Comparison of ENCODE assay signal across 25 cellular contexts in the genomic region with DNA sequence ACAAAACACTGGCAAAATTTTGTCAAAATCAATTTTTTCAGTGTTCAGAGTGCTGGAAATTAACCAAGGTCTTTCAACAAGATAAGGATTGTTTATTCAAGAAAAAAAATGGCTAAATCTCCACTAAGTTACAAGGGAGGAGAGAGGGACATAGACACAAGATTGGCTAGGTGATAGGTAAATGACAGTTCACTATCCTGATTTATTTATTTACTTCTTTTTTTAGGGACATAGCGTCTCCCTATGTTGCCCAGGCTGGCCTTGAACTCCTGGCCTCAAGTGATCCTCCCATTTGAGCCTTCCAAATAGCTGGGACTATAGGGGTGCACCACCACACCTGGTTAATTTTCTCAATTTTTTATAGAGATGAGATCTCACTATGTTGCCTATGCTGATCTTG. TPM values are rescaled to one million over a fixed set of nuclear protein-coding genes. Genes with fewer than 3 reads are reported as not detected.
A peak's percentile ranks its signal among the peaks of the same experiment; 100 is the strongest.
DNase-seq lines count a peak whose midpoint lies in the region; ATAC-seq, FAIRE-seq and TF ChIP-seq lines count a peak whose summit lies in the region.
"Had no signal": no experiment of that assay in that cellular context is flagged by ENCODE, and none has a peak within 500 bp of the region (broad histone marks: within the 10 kb centered on the region; RNA-seq: fewer than 3 reads in every experiment).

No MANE protein-coding gene starts in this region.

- H3K4me1 ChIP-seq in HepG2 (ENCODE audit: insufficient read depth, low read length) (peaks cover 52% of the 10 kb centered on the region), right lobe of liver (peaks cover 0 to 31% (median under 1%) of the 10 kb centered on the region in 4 donors)

- TF ChIP-seq EP300 in HepG2 (IDR thresholded peaks at IDR 0.05; ENCODE audit: low read depth in 2 of 2, low read length in 2 of 2) (no peak), HepG2 (CRISPR knock-in tag; IDR thresholded peaks at IDR 0.05; ENCODE audit: borderline replicate concordance) (no peak)

- peaks cover 25% of the 10 kb centered on the region for H3K4me1 Mint-ChIP-seq in CD4-positive, alpha-beta T cell (ENCODE audit: low read depth)

- H2AFZ ChIP-seq in HepG2 (ENCODE audit: low read length), result no peak overlapping the region

- H4K20me1 ChIP-seq in HepG2 (ENCODE audit: insufficient read depth, low read length), result peaks cover 6% of the 10 kb centered on the region

- TF ChIP-seq RAD21 in HepG2 (CRISPR knock-in tag; IDR thresholded peaks at IDR 0.05), result no peak

- no peak overlapping the region for H3K27ac Mint-ChIP-seq in CD4-positive, alpha-beta T cell
- H3K27ac Mint-ChIP-seq: B cell; CD4-positive, alpha-beta memory T cell; CD8-positive, alpha-beta memory T cell had no signal

- no peak for DNase-seq in CD4-positive, alpha-beta T cell
- no peak for DNase-seq in HepG2 (ENCODE audit: low spot score)
- DNase-seq in right lobe of liver, result no peak
- no peak for DNase-seq in activated CD8-positive, alpha-beta memory T cell treated with anti-CD3 and anti-CD28 coated beads for 24 hours
- DNase-seq in middle frontal gyrus (ENCODE audit: extremely low spot score, low spot score), result no peak
- DNase-seq: AML-193; CD4-positive, alpha-beta memory T cell; CD8-positive, alpha-beta memory T cell; COR-L47; DMS 273 treated with DMSO at 0.1 percent for 48 hours; DMS153; DMS53; DMS79; DND-41; EL; GDM1 had no signal

- no peaks in the 10 kb centered on the region for H3K27me3 ChIP-seq in CD4-positive, alpha-beta T cell (ENCODE audit: control insufficient read depth, insufficient read depth, low read length)
- H3K27me3 ChIP-seq in HepG2 (ENCODE audit: control insufficient read depth in 1 of 2, insufficient read depth in 2 of 2, low read length in 2 of 2), result peaks cover 0 to 3% of the 10 kb centered on the region in 2 experiments; a peak in 1 of 5 replicates
- H3K27me3 ChIP-seq in right lobe of liver, result no peaks in the 10 kb centered on the region
- H3K27me3 ChIP-seq: BLaER1 treated with 17β-estradiol and CSF1 and Interleukin-3, amounts not matched to agents 10 nM and 100 nM had no signal

- peaks cover 16% of the 10 kb centered on the region for H3K27me3 Mint-ChIP-seq in CD4-positive, alpha-beta T cell

- TF ChIP-seq POLR2A in HepG2 (IDR thresholded peaks at IDR 0.05; ENCODE audit: insufficient read depth in 1 of 2, low read depth in 2 of 2, low read length in 2 of 2), result no peak
- no peak for TF ChIP-seq POLR2A in right lobe of liver (IDR thresholded peaks at IDR 0.05)

- no peak overlapping the region for H3K4me3 ChIP-seq in HepG2 (replicated peaks in 1 of 3; ENCODE audit: insufficient read depth in 1 of 3, low read depth in 2 of 3, low read length in 3 of 3)
- H3K4me3 ChIP-seq in right lobe of liver, result no peak overlapping the region
- H3K4me3 ChIP-seq: A549; BLaER1 treated with 17β-estradiol and CSF1 and Interleukin-3, amounts not matched to agents 10 nM and 100 nM; GM12878 had no signal

- 16% methylated on average over 1 of the region's 1 CpG for WGBS in HepG2 (ENCODE audit: low lambda C conversion rate)
- 50% methylated on average over 1 of the region's 1 CpG for WGBS in right lobe of liver (ENCODE audit: insufficient coverage, low coverage, low lambda C conversion rate, missing lambda C conversion rate)

- peak overlapping the region; percentile 36 for H3K4me3 Mint-ChIP-seq in CD4-positive, alpha-beta T cell
- H3K4me3 Mint-ChIP-seq: B cell; CD4-positive, alpha-beta memory T cell had no signal

- no peak overlapping the region for H3K27ac ChIP-seq in CD4-positive, alpha-beta T cell (ENCODE audit: low read depth, low read length)
- H3K27ac ChIP-seq in HepG2 (ENCODE audit: extremely low read length, insufficient read depth, low read length), result no peak overlapping the region
- peak overlapping the region in 2 of 3 donors; percentile 55 to 56 for H3K27ac ChIP-seq in right lobe of liver
- H3K27ac ChIP-seq: 22Rv1; A549; BLaER1 treated with 17β-estradiol and CSF1 and Interleukin-3, amounts not matched to agents 10 nM and 100 nM; C4-2B had no signal

- H3K36me3 ChIP-seq in HepG2 (replicated peaks in 1 of 2; ENCODE audit: control insufficient read depth in 1 of 2, insufficient read depth in 2 of 2, low read length in 2 of 2), result no peaks in the 10 kb centered on the region
- no peaks in the 10 kb centered on the region for H3K36me3 ChIP-seq in right lobe of liver
- H3K36me3 ChIP-seq: BLaER1 treated with 17β-estradiol and CSF1 and Interleukin-3, amounts not matched to agents 10 nM and 100 nM had no signal

- in situ Hi-C loops in HepG2 (cut with HindIII; ENCODE audit: extremely low pct_ligation_motif_present, low pct_unique_long_range_greater_than_20kb), result no loop called here

- TF ChIP-seq CTCF in CD4-positive, alpha-beta T cell (IDR thresholded peaks at IDR 0.05), result no peak
- TF ChIP-seq CTCF in HepG2 (CRISPR knock-in tag; IDR thresholded peaks at IDR 0.05) (no peak), right lobe of liver (IDR thresholded peaks at IDR 0.05) (no peak)

- no peak overlapping the region for H3K9ac ChIP-seq in HepG2 (ENCODE audit: insufficient read depth, low read depth, low read length)
- H3K9ac ChIP-seq: BLaER1 treated with 17β-estradiol and CSF1 and Interleukin-3, amounts not matched to agents 10 nM and 100 nM had no signal

- intact Hi-C loops in CD4-positive, alpha-beta T cell (cut with DNase I, micrococcal nuclease), result loop anchor here (2.0 to 5.0 kb wide), 5 partner anchors 40 to 287 kb away; partner anchors contain the start of genes IWS1 (in 2 of the 2) and GPR17 (in 1 of the 2)
- intact Hi-C loops in HepG2 (cut with micrococcal nuclease; ENCODE audit: unreplicated experiment) (no loop called here), right lobe of liver (cut with DNase I) (no loop called here)

- peaks cover 24% of the 10 kb centered on the region for H3K79me2 ChIP-seq in HepG2 (ENCODE audit: insufficient read depth, low read length)

- ATAC-seq in CD4-positive, alpha-beta T cell (ENCODE audit: poor library complexity), result no peak
- no peak for ATAC-seq in HepG2
- peak in 3 of 4 donors; percentile 18 to 44 (median 36) for ATAC-seq in right lobe of liver
- no peak for ATAC-seq in GM19395 (IDR thresholded peaks at IDR 0.05; ENCODE audit: unreplicated experiment)
- ATAC-seq: A549, GM12878 had no signal

- no peak for FAIRE-seq in HepG2 (lab: Jason Lieb, UNC)
- FAIRE-seq: A549, GM12878, GM12892, GM18507 had no signal

- BruUV-seq in HepG2 (replicated peaks; lab: Mats Ljungman, UMichigan), result no TSS peak

- H3K36me3 Mint-ChIP-seq in CD4-positive, alpha-beta T cell (ENCODE audit: low read depth), result peaks cover 17% of the 10 kb centered on the region

- H3K4me2 ChIP-seq in HepG2 (ENCODE audit: low read depth, low read length), result no peak overlapping the region
- H3K4me2 ChIP-seq: A549; BLaER1 treated with 17β-estradiol and CSF1 and Interleukin-3, amounts not matched to agents 10 nM and 100 nM had no signal

- CTCF ChIA-PET in CD4-positive, alpha-beta T cell (lab: Charles Lee), result no interaction called here
- CTCF ChIA-PET in HepG2 (lab: Yijun Ruan, JAX; ENCODE audit: low intra/inter-chr PET ratio, low total read pairs), result no interaction called here

- POLR2A ChIA-PET in CD4-positive, alpha-beta T cell (lab: Charles Lee), result interaction anchor here (0.6 kb wide), 1 partner anchor 9 kb away, joined by 3 read pairs; no protein-coding TSS in a partner anchor
- POLR2A ChIA-PET in HepG2 (lab: Yijun Ruan, JAX), result no interaction called here

- H3K9me3 Mint-ChIP-seq in CD4-positive, alpha-beta T cell, result no peaks in the 10 kb centered on the region

- no peaks in the 10 kb centered on the region for H3K9me3 ChIP-seq in CD4-positive, alpha-beta T cell (ENCODE audit: control insufficient read depth, low read length)
- H3K9me3 ChIP-seq in HepG2 (ENCODE audit: low read length) (peaks cover 4% of the 10 kb centered on the region; the same call in 1 of the 2 replicates), right lobe of liver (no peaks in the 10 kb centered on the region)
- H3K9me3 ChIP-seq: A549 had no signal

RNA-seq across cellular contexts. Expression of gene WDR33, which starts 3.7 kb away (rescaled TPM):
- total RNA-seq in CD4-positive, alpha-beta T cell, result 10 to 100 TPM; 59.8 to 61.5 TPM
- total RNA-seq in HepG2 (2016; rRNA removed; fragmentation: Illumina TruSeq; extraction: Trizol) (78.2 and 125 TPM in 2 replicates), right lobe of liver (10 to 100 TPM; 15.6 to 38.3 (median 28.0) TPM)
- 29.3 and 31.3 TPM in 2 replicates for total RNA-seq in HepG2 (2016; cell fraction: cytosol; rRNA removed; fragmentation: Illumina TruSeq; extraction: Trizol; ENCODE audit: low read depth)
- total RNA-seq in HepG2 (2016; cell fraction: insoluble cytoplasmic fraction; rRNA removed; fragmentation: Illumina TruSeq; extraction: Trizol), result 75.2 and 121 TPM in 2 replicates
- 44.0 and 44.1 TPM in 2 replicates for total RNA-seq in HepG2 (2016; cell fraction: membrane; rRNA removed; fragmentation: Illumina TruSeq; extraction: Trizol)
- total RNA-seq in HepG2 (2016; cell fraction: nucleus; rRNA removed; fragmentation: Illumina TruSeq; extraction: Trizol), result 116 and 120 TPM in 2 replicates
- 44.5 and 54.9 TPM in 2 replicates for polyA plus RNA-seq in HepG2 (2011; rRNA removed)
- 21.2 and 32.4 TPM in 2 replicates for polyA plus RNA-seq in HepG2 (2011; cell fraction: cytosol; rRNA removed)
- polyA plus RNA-seq in HepG2 (2011; cell fraction: nucleus; rRNA removed), result 28.0 and 34.3 TPM in 2 replicates
- 37.7 and 54.6 TPM in 2 replicates for polyA plus RNA-seq in HepG2 (2012)
- polyA plus RNA-seq in HepG2 (2016; cell fraction: cytosol; fragmentation: Illumina TruSeq; extraction: Trizol; ENCODE audit: low read depth), result 19.8 and 20.7 TPM in 2 replicates
- 83.7 and 90.3 TPM in 2 replicates for polyA plus RNA-seq in HepG2 (2016; cell fraction: insoluble cytoplasmic fraction; fragmentation: Illumina TruSeq; extraction: Trizol; ENCODE audit: low read depth)
- 26.7 and 27.0 TPM in 2 replicates for polyA plus RNA-seq in HepG2 (2016; cell fraction: membrane; fragmentation: Illumina TruSeq; extraction: Trizol; ENCODE audit: low read depth)
- polyA plus RNA-seq in HepG2 (2016; cell fraction: nucleus; fragmentation: Illumina TruSeq; extraction: Trizol; ENCODE audit: insufficient read depth, low read depth), result 48.5 and 54.4 TPM in 2 replicates
- polyA minus RNA-seq in HepG2 (2011; rRNA and poly(A)+ RNA removed; ENCODE audit: low replicate concordance), result 27.8 and 38.2 TPM in 2 replicates
- polyA minus RNA-seq in HepG2 (2011; cell fraction: cytosol; rRNA and poly(A)+ RNA removed), result 44.9 and 48.5 TPM in 2 replicates
- 188 and 197 TPM in 2 replicates for polyA minus RNA-seq in HepG2 (2011; cell fraction: nucleus; rRNA and poly(A)+ RNA removed)

RNA-seq across cellular contexts. Expression of gene POLR2D, which starts 43.3 kb away (rescaled TPM):
- 10 to 100 TPM; 30.5 to 32.9 TPM for total RNA-seq in CD4-positive, alpha-beta T cell
- total RNA-seq in HepG2 (2016; rRNA removed; fragmentation: Illumina TruSeq; extraction: Trizol), result 46.8 and 73.9 TPM in 2 replicates
- 12.6 and 14.2 TPM in 2 replicates for total RNA-seq in HepG2 (2016; cell fraction: cytosol; rRNA removed; fragmentation: Illumina TruSeq; extraction: Trizol; ENCODE audit: low read depth)
- total RNA-seq in HepG2 (2016; cell fraction: insoluble cytoplasmic fraction; rRNA removed; fragmentation: Illumina TruSeq; extraction: Trizol), result 48.2 and 65.2 TPM in 2 replicates
- 60.9 and 67.5 TPM in 2 replicates for total RNA-seq in HepG2 (2016; cell fraction: membrane; rRNA removed; fragmentation: Illumina TruSeq; extraction: Trizol)
- 22.2 and 26.9 TPM in 2 replicates for total RNA-seq in HepG2 (2016; cell fraction: nucleus; rRNA removed; fragmentation: Illumina TruSeq; extraction: Trizol)
- 22.3 and 26.9 TPM in 2 replicates for polyA plus RNA-seq in HepG2 (2011; rRNA removed)
- polyA plus RNA-seq in HepG2 (2011; cell fraction: cytosol; rRNA removed), result 16.3 and 24.5 TPM in 2 replicates
- polyA plus RNA-seq in HepG2 (2011; cell fraction: nucleus; rRNA removed), result 8.2 and 10.7 TPM in 2 replicates
- 46.9 and 47.5 TPM in 2 replicates for polyA plus RNA-seq in HepG2 (2012)
- polyA plus RNA-seq in HepG2 (2016; cell fraction: cytosol; fragmentation: Illumina TruSeq; extraction: Trizol; ENCODE audit: low read depth), result 27.4 and 35.8 TPM in 2 replicates
- polyA plus RNA-seq in HepG2 (2016; cell fraction: insoluble cytoplasmic fraction; fragmentation: Illumina TruSeq; extraction: Trizol; ENCODE audit: low read depth), result 84.9 and 88.7 TPM in 2 replicates
- 69.2 and 75.1 TPM in 2 replicates for polyA plus RNA-seq in HepG2 (2016; cell fraction: membrane; fragmentation: Illumina TruSeq; extraction: Trizol; ENCODE audit: low read depth)
- polyA plus RNA-seq in HepG2 (2016; cell fraction: nucleus; fragmentation: Illumina TruSeq; extraction: Trizol; ENCODE audit: insufficient read depth, low read depth), result 54.7 and 59.0 TPM in 2 replicates
- polyA minus RNA-seq in HepG2 (2011; rRNA and poly(A)+ RNA removed; ENCODE audit: low replicate concordance), result 19.8 and 24.2 TPM in 2 replicates
- polyA minus RNA-seq in HepG2 (2011; cell fraction: cytosol; rRNA and poly(A)+ RNA removed), result 14.4 and 17.2 TPM in 2 replicates
- polyA minus RNA-seq in HepG2 (2011; cell fraction: nucleus; rRNA and poly(A)+ RNA removed), result 12.0 and 12.3 TPM in 2 replicates
- 10 to 100 TPM; 10.1 to 21.5 (median 15.5) TPM for total RNA-seq in right lobe of liver

Comparison
In these comparisons a context has a peak if more than half of its experiments do, and no peak if none do; other contexts are left out.
1. ATAC-seq: peak in right lobe of liver (3 of 4); none in CD4-positive, alpha-beta T cell (single experiment), HepG2 (single experiment) and GM19395 (single experiment).
2. H3K27ac ChIP-seq: peak in right lobe of liver (2 of 3); none in CD4-positive, alpha-beta T cell (single experiment) and HepG2 (single experiment).
3. intact Hi-C loops: an anchor here in CD4-positive, alpha-beta T cell (2.0 to 5.0 kb wide); none called in HepG2 and right lobe of liver.